In the genomic region with DNA sequence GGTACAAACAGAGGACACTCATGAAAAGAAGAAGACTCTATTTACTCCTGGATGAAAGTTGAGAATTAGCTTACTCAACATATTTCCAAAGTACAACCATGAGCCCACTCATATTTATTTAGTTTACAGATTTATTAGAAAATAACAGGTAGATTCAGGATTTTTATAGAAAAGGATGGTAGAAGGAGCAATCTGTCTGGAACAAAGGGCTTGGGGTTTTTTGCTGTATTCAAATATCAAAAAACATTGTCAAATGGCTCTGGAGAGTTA, we compare ENCODE assay signal across 24 cellular contexts. TPM values are rescaled to one million over a fixed set of nuclear protein-coding genes. Genes with fewer than 3 reads are reported as not detected.
DNase-seq lines count a peak whose midpoint lies in the region; ATAC-seq and TF ChIP-seq lines count a peak whose summit lies in the region.
"Had no signal": no experiment of that assay in that cellular context is flagged by ENCODE, and none has a peak within 500 bp of the region (broad histone marks: within the 10 kb centered on the region; RNA-seq: fewer than 3 reads in every experiment).

No MANE protein-coding gene starts in this region.

- H3K79me2 ChIP-seq in HCT116 (ENCODE audit: insufficient read depth, low read length) = no peaks in the 10 kb centered on the region
- H3K79me2 ChIP-seq in OCI-LY3 (ENCODE audit: low read length) = peaks cover 5% of the 10 kb centered on the region; the same call in 1 of the 2 replicates

- H3K36me3 ChIP-seq in HCT116 (ENCODE audit: control insufficient read depth in 1 of 2, insufficient read depth in 2 of 2, low read length in 2 of 2) (no peaks in the 10 kb centered on the region), OCI-LY3 (replicated peaks; ENCODE audit: low read depth, low read length) (no peaks in the 10 kb centered on the region)
- H3K36me3 ChIP-seq: BLaER1 treated with 17β-estradiol and CSF1 and Interleukin-3, amounts not matched to agents 10 nM and 100 nM; brain microvascular endothelial cell; esophagus squamous epithelium; left lung; right atrium auricular region; SJCRH30; suprapubic skin; upper lobe of left lung had no signal

- H2AFZ ChIP-seq in HCT116 (ENCODE audit: low read depth, low read length, poor library complexity, severe bottlenecking) (peak overlapping the region; percentile 28), OCI-LY3 (ENCODE audit: low read depth, low read length) (no peak overlapping the region)

- no peaks in the 10 kb centered on the region for H3K9me3 ChIP-seq in HCT116 (ENCODE audit: control insufficient read depth in 1 of 2, insufficient read depth in 1 of 2, low read depth in 1 of 2, low read length in 2 of 2)
- no peaks in the 10 kb centered on the region for H3K9me3 ChIP-seq in OCI-LY3 (ENCODE audit: insufficient read depth, low read length)
- H3K9me3 ChIP-seq: BLaER1 treated with 17β-estradiol and CSF1 and Interleukin-3, amounts not matched to agents 10 nM and 100 nM; esophagus squamous epithelium; left lung; right atrium auricular region; SJCRH30; suprapubic skin; upper lobe of left lung had no signal

- no peaks in the 10 kb centered on the region for H3K9me3 Mint-ChIP-seq in activated T-cell treated with anti-CD3 and anti-CD28 coated beads, Interleukin-2, amount 50 U/mL, for 72 hours
- H3K9me3 Mint-ChIP-seq in memory B cell = no peaks in the 10 kb centered on the region
- H3K9me3 Mint-ChIP-seq in effector memory CD8-positive, alpha-beta T cell = no peaks in the 10 kb centered on the region

- CTCF ChIA-PET in HCT116 (lab: Charles Lee) = interaction anchor here (0.6 to 2.4 kb wide), 17 partner anchors 8 to 311 kb away, joined by 3 to 35 read pairs (median 4); partner anchors contain the start of genes LIX1 and LNPEP

- no peak overlapping the region for H3K4me2 ChIP-seq in HCT116 (ENCODE audit: low read length)
- H3K4me2 ChIP-seq in OCI-LY3 (ENCODE audit: low read length) = peak overlapping the region; percentile 99
- H3K4me2 ChIP-seq: smooth muscle cell had no signal

- POLR2A ChIA-PET in HCT116 (lab: Charles Lee) = interaction anchor here (1.2 kb wide), 1 partner anchor 9 kb away, joined by 4 read pairs; no protein-coding TSS in a partner anchor

- no peak for TF ChIP-seq POLR2A in HCT116 (IDR thresholded peaks at IDR 0.05; ENCODE audit: borderline replicate concordance, extremely low read depth, insufficient read depth, insufficient read length)

- no peaks in the 10 kb centered on the region for H3K4me1 ChIP-seq in HCT116 (ENCODE audit: control insufficient read depth in 1 of 2, insufficient read depth in 2 of 2, low read length in 2 of 2)
- H3K4me1 ChIP-seq in OCI-LY3 (ENCODE audit: low read length) = peaks cover 59% of the 10 kb centered on the region
- H3K4me1 ChIP-seq: foreskin keratinocyte, left lung, right atrium auricular region, SJCRH30, suprapubic skin, upper lobe of left lung had no signal

- peaks cover 67% of the 10 kb centered on the region for H3K4me1 Mint-ChIP-seq in activated T-cell treated with anti-CD3 and anti-CD28 coated beads, Interleukin-2, amount 50 U/mL, for 72 hours (ENCODE audit: low read depth)
- peaks cover 32% of the 10 kb centered on the region for H3K4me1 Mint-ChIP-seq in memory B cell
- peaks cover 3 to 17% of the 10 kb centered on the region in 2 donors for H3K4me1 Mint-ChIP-seq in effector memory CD8-positive, alpha-beta T cell (ENCODE audit: low read depth in 2 of 2)

- H3K27me3 ChIP-seq in HCT116 (ENCODE audit: insufficient read depth, low read length) (no peaks in the 10 kb centered on the region), OCI-LY3 (ENCODE audit: low read depth, low read length) (no peaks in the 10 kb centered on the region)
- H3K27me3 ChIP-seq: BLaER1 treated with 17β-estradiol and CSF1 and Interleukin-3, amounts not matched to agents 10 nM and 100 nM; brain microvascular endothelial cell; esophagus squamous epithelium; foreskin keratinocyte; left lung; right atrium auricular region; SJCRH30; suprapubic skin; upper lobe of left lung had no signal

- peak overlapping the region; percentile 92 for H3K27ac Mint-ChIP-seq in activated T-cell treated with anti-CD3 and anti-CD28 coated beads, Interleukin-2, amount 50 U/mL, for 72 hours
- peak overlapping the region; percentile 80 for H3K27ac Mint-ChIP-seq in memory B cell
- H3K27ac Mint-ChIP-seq in effector memory CD8-positive, alpha-beta T cell = no peak overlapping the region

- BruUV-seq in HCT116 (replicated peaks; lab: Mats Ljungman, UMichigan) = no TSS peak

- RAD21 ChIA-PET in HCT116 (lab: Charles Lee; ENCODE audit: low non-redundant PET in 1 of 2, low total read pairs in 2 of 2, uncharacterized antibody in 2 of 2, unreplicated experiment in 2 of 2) = interaction anchor here (0.5 to 1.6 kb wide), 11 partner anchors 12 to 292 kb away, joined by 3 to 9 read pairs (median 3); partner anchors contain the start of gene LIX1 (in 2 of the 2)

- no peak overlapping the region for H3K27ac ChIP-seq in HCT116 (ENCODE audit: low read depth, low read length)
- peak overlapping the region; percentile 99 for H3K27ac ChIP-seq in OCI-LY3 (ENCODE audit: low read length)
- H3K27ac ChIP-seq: BLaER1 treated with 17β-estradiol and CSF1 and Interleukin-3, amounts not matched to agents 10 nM and 100 nM; brain microvascular endothelial cell; esophagus squamous epithelium; foreskin keratinocyte; left lung; right atrium auricular region; SJCRH30; suprapubic skin; upper lobe of left lung had no signal

- H3K9me2 ChIP-seq in HCT116 (ENCODE audit: insufficient read depth) = no peaks in the 10 kb centered on the region

- H3K9ac ChIP-seq in HCT116 (ENCODE audit: low read length) (no peak overlapping the region), OCI-LY3 (ENCODE audit: low read length) (peak overlapping the region; percentile 65; the same call in 1 of the 2 replicates)
- H3K9ac ChIP-seq: BLaER1 treated with 17β-estradiol and CSF1 and Interleukin-3, amounts not matched to agents 10 nM and 100 nM had no signal

- H3K36me3 Mint-ChIP-seq in activated T-cell treated with anti-CD3 and anti-CD28 coated beads, Interleukin-2, amount 50 U/mL, for 72 hours (ENCODE audit: insufficient read depth in 2 of 2) = no peaks in the 10 kb centered on the region
- no peaks in the 10 kb centered on the region for H3K36me3 Mint-ChIP-seq in memory B cell
- peaks cover 3% of the 10 kb centered on the region for H3K36me3 Mint-ChIP-seq in effector memory CD8-positive, alpha-beta T cell (ENCODE audit: insufficient read depth)

- no peak for TF ChIP-seq CTCF in HCT116 (IDR thresholded peaks at IDR 0.05 in 2 of 3, conservative IDR thresholded peaks at IDR 0.05 in 1 of 3; ENCODE audit: borderline replicate concordance in 1 of 3, insufficient read depth in 1 of 3, low read depth in 2 of 3, low read length in 2 of 3)
- no peak for TF ChIP-seq CTCF in OCI-LY3 (IDR thresholded peaks at IDR 0.05; ENCODE audit: low read depth, low read length)

- H3K4me3 ChIP-seq in HCT116 (replicated peaks in 1 of 2; ENCODE audit: low read depth in 1 of 2, low read length in 2 of 2) (no peak overlapping the region), OCI-LY3 (ENCODE audit: low read length) (peak overlapping the region; percentile 75)
- H3K4me3 ChIP-seq: BLaER1 treated with 17β-estradiol and CSF1 and Interleukin-3, amounts not matched to agents 10 nM and 100 nM; esophagus squamous epithelium; left lung; right atrium auricular region; SJCRH30; smooth muscle cell; suprapubic skin; upper lobe of left lung had no signal

- H4K20me1 ChIP-seq in HCT116 (ENCODE audit: insufficient read depth) (no peaks in the 10 kb centered on the region), OCI-LY3 (ENCODE audit: insufficient read depth, low read length) (no peaks in the 10 kb centered on the region)
- H4K20me1 ChIP-seq: BLaER1 treated with 17β-estradiol and CSF1 and Interleukin-3, amounts not matched to agents 10 nM and 100 nM had no signal

- H3K4me3 Mint-ChIP-seq in activated T-cell treated with anti-CD3 and anti-CD28 coated beads, Interleukin-2, amount 50 U/mL, for 72 hours = peak overlapping the region; percentile 0 to 75
- H3K4me3 Mint-ChIP-seq in memory B cell = no peak overlapping the region
- no peak overlapping the region for H3K4me3 Mint-ChIP-seq in effector memory CD8-positive, alpha-beta T cell

- DNase-seq in activated T-cell treated with anti-CD3 and anti-CD28 coated beads, Interleukin-2, amount 50 U/mL, for 72 hours = no peak
- no peak for DNase-seq in activated T-cell treated with anti-CD3 and anti-CD28 coated beads for 4 hours
- no peak for DNase-seq in HCT116 (ENCODE audit: low read depth, low spot score)
- DNase-seq in memory B cell (ENCODE audit: low spot score in 2 of 2) = no peak
- no peak for DNase-seq in cerebellar cortex (ENCODE audit: low spot score)
- no peak for DNase-seq in effector memory CD8-positive, alpha-beta T cell
- DNase-seq: activated CD4-positive, alpha-beta T cell treated with anti-CD3 and anti-CD28 coated beads for 1 hour; activated CD8-positive, alpha-beta memory T cell treated with anti-CD3 and anti-CD28 coated beads, Interleukin-2, amount 50 U/mL, for 4 hours; activated effector memory CD4-positive, alpha-beta T cell treated with anti-CD3 and anti-CD28 coated beads, Interleukin-2, amount 50 U/mL, for 16 hours; DMS79 treated with DMSO at 0.1 percent for 48 hours; esophagus squamous epithelium; GF-D8; islet precursor cell; left lung; stimulated activated naive CD4-positive, alpha-beta T cell treated with Interleukin-2 at 50 U/mL for 16 hours; upper lobe of left lung had no signal

- intact Hi-C loops in HCT116 (cut with micrococcal nuclease) = loop anchor here (1.0 to 5.0 kb wide), 5 partner anchors 66 to 293 kb away; partner anchors contain the start of gene LIX1

- no peaks in the 10 kb centered on the region for H3K27me3 Mint-ChIP-seq in activated T-cell treated with anti-CD3 and anti-CD28 coated beads, Interleukin-2, amount 50 U/mL, for 72 hours (ENCODE audit: low read depth)
- no peaks in the 10 kb centered on the region for H3K27me3 Mint-ChIP-seq in memory B cell
- no peaks in the 10 kb centered on the region for H3K27me3 Mint-ChIP-seq in effector memory CD8-positive, alpha-beta T cell

- ATAC-seq in activated T-cell treated with anti-CD3 and anti-CD28 coated beads, Interleukin-2, amount 50 U/mL, for 72 hours (replicated peaks in 1 of 2) = no peak
- ATAC-seq in HCT116 = no peak
- no peak for ATAC-seq in memory B cell (ENCODE audit: low read depth)
- ATAC-seq in effector memory CD8-positive, alpha-beta T cell (replicated peaks) = no peak

- no peak for TF ChIP-seq RAD21 in HCT116 (IDR thresholded peaks at IDR 0.05; ENCODE audit: low read depth)

TF ChIP-seq in HCT116, 20 proteins besides CTCF, POLR2A, EP300 and RAD21 (continues in another document):
- TF ChIP-seq TCF7L2 (IDR thresholded peaks at IDR 0.05; ENCODE audit: borderline replicate concordance, extremely low read depth, insufficient read depth, insufficient read length) (no peak), SIN3A (IDR thresholded peaks at IDR 0.05; ENCODE audit: low read depth) (no peak), CEBPB (IDR thresholded peaks at IDR 0.05; ENCODE audit: low read depth) (no peak)
- TF ChIP-seq, protein P1, sequence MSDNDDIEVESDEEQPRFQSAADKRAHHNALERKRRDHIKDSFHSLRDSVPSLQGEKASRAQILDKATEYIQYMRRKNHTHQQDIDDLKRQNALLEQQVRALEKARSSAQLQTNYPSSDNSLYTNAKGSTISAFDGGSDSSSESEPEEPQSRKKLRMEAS (IDR thresholded peaks at IDR 0.05) = no peak

RNA-seq across cellular contexts. Expression of gene ERAP2, which starts 7.0 kb away (rescaled TPM):
- total RNA-seq in activated T-cell treated with anti-CD3 and anti-CD28 coated beads, Interleukin-2, amount 50 U/mL, for 72 hours = 100 to 1,000 TPM in 1 of 2 donors, 10 to 100 TPM in 1; 92.1 to 133 TPM
- 2.2 TPM for total RNA-seq in HCT116 (2021; ENCODE audit: unreplicated experiment)
- 0.42 and 0.87 TPM in 2 replicates for polyA plus RNA-seq in HCT116 (2012)
- polyA plus RNA-seq: smooth muscle cell had no signal

Comparison
In these comparisons a context has a peak if more than half of its experiments do, and no peak if none do; other contexts are left out.
1. H3K27ac Mint-ChIP-seq: peak in activated T-cell treated with anti-CD3 and anti-CD28 coated beads, Interleukin-2, amount 50 U/mL, for 72 hours (single experiment) and memory B cell (single experiment); none in effector memory CD8-positive, alpha-beta T cell (0 of 2).
2. H3K4me3 Mint-ChIP-seq: peak in activated T-cell treated with anti-CD3 and anti-CD28 coated beads, Interleukin-2, amount 50 U/mL, for 72 hours (2 of 2); none in memory B cell (single experiment) and effector memory CD8-positive, alpha-beta T cell (0 of 2).
3. RNA of gene ERAP2, which starts 7.0 kb away (total RNA-seq): 92.1 to 133 TPM in activated T-cell treated with anti-CD3 and anti-CD28 coated beads, Interleukin-2, amount 50 U/mL, for 72 hours; 2.2 TPM in HCT116 (single experiment); every median in the first group is over 10 times any median in the second.